In genomic region chr3:145087038-145087437, GRCh38 we compare ENCODE assay signal across 28 cellular contexts.
"Had no signal": no experiment of that assay in that cellular context is flagged by ENCODE, and none has a peak within 500 bp of the region (broad histone marks: within the 10 kb centered on the region; RNA-seq: fewer than 3 reads in every experiment).

No MANE protein-coding gene starts in this region.

- H3K27me3 Mint-ChIP-seq: activated CD4-positive, alpha-beta T cell treated with anti-CD3 and anti-CD28 coated beads, Interleukin-2, amount 10 ng/mL, durations not matched to agents 7 days and 5 days; activated CD8-positive, alpha-beta T cell treated with anti-CD3 and anti-CD28 coated beads for 36 hours; central memory CD8-positive, alpha-beta T cell; progenitor cell of endocrine pancreas; stimulated activated naive CD8-positive, alpha-beta T cell treated with anti-CD3 and anti-CD28 coated beads, Interleukin-15, Interleukin-2, amounts not matched to agents 100 ng/mL and 50 ng/mL, for 24 hours; type B pancreatic cell had no signal

- H3K4me3 ChIP-seq: breast epithelium, esophagus squamous epithelium, left ventricle myocardium inferior, lung, mucosa of descending colon, ovary, right lobe of liver, thoracic aorta, uterus had no signal

- DNase-seq: activated CD4-positive, alpha-beta T cell treated with anti-CD3 and anti-CD28 coated beads for 1 hour; activated CD4-positive, alpha-beta T cell treated with anti-CD3 and anti-CD28 coated beads, Interleukin-2, amount 10 ng/mL, durations not matched to agents 7 days and 5 days; activated CD8-positive, alpha-beta T cell treated with anti-CD3 and anti-CD28 coated beads for 36 hours; activated naive CD4-positive, alpha-beta T cell; activated T-cell treated with anti-CD3 and anti-CD28 coated beads, Interleukin-2, amount 50 U/mL, for 4 hours; dermis blood vessel endothelial cell; effector CD4-positive, alpha-beta T cell; esophagus squamous epithelium; foreskin melanocyte; left ventricle myocardium inferior; mucosa of descending colon; nephron progenitor cell; ovary; right lobe of liver; stimulated activated CD4-positive, alpha-beta T cell treated with anti-CD3 and anti-CD28 coated beads, Interleukin-12 subunit alpha, Interleukin-12 subunit beta, amount 100 ng/mL, for 4 hours; stimulated activated CD4-positive, alpha-beta T cell treated with anti-CD3 and anti-CD28 coated beads, Interleukin-4, amount 100 ng/mL, for 24 hours; uterus had no signal

- H3K9me3 Mint-ChIP-seq: activated CD4-positive, alpha-beta T cell treated with anti-CD3 and anti-CD28 coated beads, Interleukin-2, amount 10 ng/mL, durations not matched to agents 7 days and 5 days; activated CD8-positive, alpha-beta T cell treated with anti-CD3 and anti-CD28 coated beads for 36 hours; activated naive CD4-positive, alpha-beta T cell treated with anti-CD3 and anti-CD28 coated beads, Interleukin-2, amount 50 U/mL, for 72 hours; activated T-cell treated with anti-CD3 and anti-CD28 coated beads, Interleukin-2, amount 50 U/mL, for 4 hours; activated T-helper 2 cell treated with anti-CD3 and anti-CD28 coated beads, Interferon-gamma antibody, Interleukin-2, Interleukin-4, amounts not matched to agents 10 μg/mL and 5 μg/mL and 100 μg/mL, durations not matched to agents 14 hours and 24 hours and 36 hours; nephron progenitor cell; stimulated activated naive CD8-positive, alpha-beta T cell treated with anti-CD3 and anti-CD28 coated beads, Interleukin-15, Interleukin-2, amounts not matched to agents 100 ng/mL and 50 ng/mL, for 24 hours; type B pancreatic cell had no signal

- H3K27ac ChIP-seq: breast epithelium, epithelial cell of prostate, esophagus squamous epithelium, left ventricle myocardium inferior, ovary, right lobe of liver, thoracic aorta, uterus had no signal

- H3K36me3 Mint-ChIP-seq: activated naive CD4-positive, alpha-beta T cell treated with anti-CD3 and anti-CD28 coated beads, Interleukin-2, amount 50 U/mL, for 72 hours; stimulated activated effector memory CD8-positive, alpha-beta T cell treated with anti-CD3 and anti-CD28 coated beads, Interleukin-12 subunit alpha, Interleukin-12 subunit beta, amount 100 ng/mL, for 72 hours; type B pancreatic cell had no signal

- H3K4me3 Mint-ChIP-seq: activated CD4-positive, alpha-beta T cell treated with anti-CD3 and anti-CD28 coated beads, Interleukin-2, amount 10 ng/mL, durations not matched to agents 7 days and 5 days; activated CD8-positive, alpha-beta T cell treated with anti-CD3 and anti-CD28 coated beads for 36 hours; activated T-cell treated with anti-CD3 and anti-CD28 coated beads, Interleukin-2, amount 50 U/mL, for 4 hours; central memory CD8-positive, alpha-beta T cell; nephron progenitor cell; stimulated activated effector memory CD8-positive, alpha-beta T cell treated with anti-CD3 and anti-CD28 coated beads, Interleukin-12 subunit alpha, Interleukin-12 subunit beta, amount 100 ng/mL, for 72 hours; stimulated activated naive CD8-positive, alpha-beta T cell treated with anti-CD3 and anti-CD28 coated beads, Interleukin-15, Interleukin-2, amounts not matched to agents 100 ng/mL and 50 ng/mL, for 24 hours; type B pancreatic cell had no signal

- ATAC-seq: activated CD8-positive, alpha-beta T cell treated with anti-CD3 and anti-CD28 coated beads for 36 hours; activated naive CD4-positive, alpha-beta T cell treated with anti-CD3 and anti-CD28 coated beads, Interleukin-2, amount 50 U/mL, for 72 hours; activated T-cell treated with anti-CD3 and anti-CD28 coated beads, Interleukin-2, amount 50 U/mL, for 4 hours; mucosa of descending colon; right lobe of liver; stimulated activated effector memory CD8-positive, alpha-beta T cell treated with anti-CD3 and anti-CD28 coated beads, Interleukin-12 subunit alpha, Interleukin-12 subunit beta, amount 100 ng/mL, for 72 hours had no signal

- H3K4me1 ChIP-seq: breast epithelium, esophagus squamous epithelium, left ventricle myocardium inferior, right lobe of liver, uterus had no signal

- H3K27me3 ChIP-seq: breast epithelium, esophagus squamous epithelium, ovary, uterus had no signal

- H3K36me3 ChIP-seq: breast epithelium, esophagus squamous epithelium, left ventricle myocardium inferior, ovary, right lobe of liver, thoracic aorta, uterus had no signal

- H3K27ac Mint-ChIP-seq: activated CD4-positive, alpha-beta T cell treated with anti-CD3 and anti-CD28 coated beads, Interleukin-2, amount 10 ng/mL, durations not matched to agents 7 days and 5 days; activated CD8-positive, alpha-beta T cell treated with anti-CD3 and anti-CD28 coated beads for 36 hours; activated naive CD4-positive, alpha-beta T cell treated with anti-CD3 and anti-CD28 coated beads, Interleukin-2, amount 50 U/mL, for 72 hours; activated T-helper 2 cell treated with anti-CD3 and anti-CD28 coated beads, Interferon-gamma antibody, Interleukin-2, Interleukin-4, amounts not matched to agents 10 μg/mL and 5 μg/mL and 100 μg/mL, durations not matched to agents 14 hours and 24 hours and 36 hours; nephron progenitor cell; progenitor cell of endocrine pancreas; stimulated activated effector memory CD8-positive, alpha-beta T cell treated with anti-CD3 and anti-CD28 coated beads, Interleukin-12 subunit alpha, Interleukin-12 subunit beta, amount 100 ng/mL, for 72 hours; stimulated activated naive CD8-positive, alpha-beta T cell treated with anti-CD3 and anti-CD28 coated beads, Interleukin-15, Interleukin-2, amounts not matched to agents 100 ng/mL and 50 ng/mL, for 24 hours; type B pancreatic cell had no signal

- H3K4me1 Mint-ChIP-seq: activated CD4-positive, alpha-beta T cell treated with anti-CD3 and anti-CD28 coated beads, Interleukin-2, amount 10 ng/mL, durations not matched to agents 7 days and 5 days; central memory CD8-positive, alpha-beta T cell; nephron progenitor cell; stimulated activated effector memory CD8-positive, alpha-beta T cell treated with anti-CD3 and anti-CD28 coated beads, Interleukin-12 subunit alpha, Interleukin-12 subunit beta, amount 100 ng/mL, for 72 hours had no signal

- H3K9me3 ChIP-seq: breast epithelium, esophagus squamous epithelium, left ventricle myocardium inferior, mucosa of descending colon, ovary, right lobe of liver, thoracic aorta, uterus had no signal
